In genomic region chr9:82553654-82554366, GRCh38 we compare ENCODE assay signal across 2 cellular contexts.
TF ChIP-seq lines count a peak whose summit lies in the region.

No MANE protein-coding gene starts in this region.

TF ChIP-seq in GM23338, 12 proteins besides CTCF, POLR2A, EP300 and RAD21 (continued from another document):
- TF ChIP-seq ZNF462 (CRISPR knock-in tag; IDR thresholded peaks at IDR 0.05) (no peak), ZNF114 (CRISPR knock-in tag; IDR thresholded peaks at IDR 0.05) (no peak), NANOG (IDR thresholded peaks at IDR 0.05; ENCODE audit: borderline replicate concordance) (no peak), STAT1 (IDR thresholded peaks at IDR 0.05; ENCODE audit: unreplicated experiment) (no peak), REST (IDR thresholded peaks at IDR 0.05; ENCODE audit: unreplicated experiment) (no peak)
TF ChIP-seq in GM23338: peak in this region for 0.

TF ChIP-seq in neural cell, 6 proteins besides CTCF, POLR2A, EP300 and RAD21 (continued from another document):
- TF ChIP-seq REST (IDR thresholded peaks at IDR 0.05; ENCODE audit: borderline replicate concordance) = no peak
- TF ChIP-seq TAF1 (IDR thresholded peaks at IDR 0.05; ENCODE audit: low read depth) = no peak
TF ChIP-seq in neural cell: peak in this region for 0.
